In genomic region chr1:154178856-154179811, GRCh38 we compare ENCODE assay signal across 9 cellular contexts. TPM values are rescaled to one million over a fixed set of nuclear protein-coding genes. Genes with fewer than 3 reads are reported as not detected.
DNase-seq lines count a peak whose midpoint lies in the region; ATAC-seq and TF ChIP-seq lines count a peak whose summit lies in the region.
"Had no signal": no experiment of that assay in that cellular context is flagged by ENCODE, and none has a peak within 500 bp of the region (broad histone marks: within the 10 kb centered on the region; RNA-seq: fewer than 3 reads in every experiment).

No MANE protein-coding gene starts in this region.

- POLR2A ChIA-PET in SK-N-SH (lab: Yijun Ruan, JAX) (interaction anchor here (2.1 kb wide), 1 partner anchor 188 kb away, joined by 9 read pairs; the partner anchor contains the start of gene RPS27), activated B cell treated with CpG ODN at 0.5 μM for 24 hours (lab: Charles Lee) (interaction anchor here (0.6 to 2.5 kb wide), 6 partner anchors 12 to 395 kb away, joined by 3 to 31 read pairs (median 4); partner anchors contain the start of genes RPS27 and UBAP2L)

- H3K9me3 ChIP-seq in SK-N-SH (no peaks in the 10 kb centered on the region), thyroid gland (no peaks in the 10 kb centered on the region)

- DNase-seq in SK-N-SH (no peak), activated B cell treated with CpG ODN at 0.5 μM for 24 hours (no peak), glutamatergic neuron (no peak), thyroid gland (no peak), kidney glomerular epithelial cell (lab: John Stamatoyannopoulos, UW) (no peak)
- DNase-seq in stimulated activated effector memory CD8-positive, alpha-beta T cell treated with anti-CD3 and anti-CD28 coated beads, Interleukin-12 subunit alpha, Interleukin-12 subunit beta, amount 100 ng/mL, for 72 hours (ENCODE audit: low spot score in 2 of 2), result no peak
- DNase-seq: 8988T had no signal

- no peaks in the 10 kb centered on the region for H3K27me3 ChIP-seq in SK-N-SH (ENCODE audit: insufficient read depth)
- no peaks in the 10 kb centered on the region for H3K27me3 ChIP-seq in thyroid gland

- H3K36me3 ChIP-seq in SK-N-SH (replicated peaks in 1 of 2; ENCODE audit: control insufficient read depth in 1 of 2, insufficient read depth in 2 of 2, low read length in 1 of 2) (peaks cover 31 to 47% of the 10 kb centered on the region in 2 experiments), thyroid gland (peaks cover 5 to 7% of the 10 kb centered on the region in 2 donors)

- H3K27ac ChIP-seq in SK-N-SH (ENCODE audit: low read depth in 2 of 2, low read length in 1 of 2) (peak overlapping the region in 1 of 2 experiments; percentile 3; a peak in 2 of 4 replicates), thyroid gland (peak overlapping the region in 1 of 3 donors; percentile 30)

- H3F3A ChIP-seq in SK-N-SH (replicated peaks; ENCODE audit: insufficient read depth), result peaks cover 9% of the 10 kb centered on the region

- H4K20me1 ChIP-seq in SK-N-SH (ENCODE audit: insufficient read depth), result peaks cover 80% of the 10 kb centered on the region

- TF ChIP-seq CTCF in SK-N-SH (IDR thresholded peaks at IDR 0.05) (no peak), activated B cell treated with CpG ODN at 0.5 μM for 24 hours (IDR thresholded peaks at IDR 0.05) (no peak), glutamatergic neuron (IDR thresholded peaks at IDR 0.05; ENCODE audit: partially characterized antibody, unreplicated experiment) (no peak), thyroid gland (IDR thresholded peaks at IDR 0.05) (no peak)

- H3K4me3 Mint-ChIP-seq in activated B cell treated with CpG ODN at 0.5 μM for 24 hours (peak overlapping the region; percentile 100), glutamatergic neuron (ENCODE audit: unreplicated experiment) (peak overlapping the region; percentile 75)
- H3K4me3 Mint-ChIP-seq in stimulated activated effector memory CD8-positive, alpha-beta T cell treated with anti-CD3 and anti-CD28 coated beads, Interleukin-12 subunit alpha, Interleukin-12 subunit beta, amount 100 ng/mL, for 72 hours, result peak overlapping the region; percentile 93

- CTCF ChIA-PET in SK-N-SH (lab: Yijun Ruan, JAX), result interaction anchor here (0.7 kb wide), 1 partner anchor 93 kb away, joined by 3 read pairs; the partner anchor contains the start of gene HAX1
- CTCF ChIA-PET in activated B cell treated with CpG ODN at 0.5 μM for 24 hours (lab: Charles Lee), result interaction anchor here (1.8 kb wide), 1 partner anchor 93 kb away, joined by 7 read pairs; the partner anchor contains the start of gene HAX1

- no peak for TF ChIP-seq EP300 in SK-N-SH (IDR thresholded peaks at IDR 0.05; ENCODE audit: borderline replicate concordance in 1 of 2, low read depth in 1 of 2, low read length in 1 of 2)

- H3K9ac ChIP-seq in SK-N-SH, result no peak overlapping the region

- H3K27ac Mint-ChIP-seq in activated B cell treated with CpG ODN at 0.5 μM for 24 hours (peak overlapping the region; percentile 94), glutamatergic neuron (ENCODE audit: unreplicated experiment) (peak overlapping the region; percentile 17)
- H3K27ac Mint-ChIP-seq in stimulated activated effector memory CD8-positive, alpha-beta T cell treated with anti-CD3 and anti-CD28 coated beads, Interleukin-12 subunit alpha, Interleukin-12 subunit beta, amount 100 ng/mL, for 72 hours, result peak overlapping the region; percentile 94

- intact Hi-C loops in activated B cell treated with CpG ODN at 0.5 μM for 24 hours (cut with micrococcal nuclease) (no loop called here), thyroid gland (cut with DNase I) (no loop called here)

- no peak for TF ChIP-seq POLR2A in thyroid gland (IDR thresholded peaks at IDR 0.05)

- H3K27me3 Mint-ChIP-seq in activated B cell treated with CpG ODN at 0.5 μM for 24 hours, result no peaks in the 10 kb centered on the region
- H3K27me3 Mint-ChIP-seq in glutamatergic neuron (ENCODE audit: unreplicated experiment), result peaks cover 10% of the 10 kb centered on the region

- H3K4me3 ChIP-seq in SK-N-SH (ENCODE audit: low read depth in 2 of 2, low read length in 1 of 2) (peak overlapping the region in 1 of 2 experiments; percentile 14; a peak in 1 of 4 replicates), thyroid gland (replicated peaks in 1 of 3) (no peak overlapping the region)

- WGBS in SK-N-SH (ENCODE audit: low lambda C conversion rate), result 84% methylated on average over 10 of the region's 10 CpGs
- WGBS in thyroid gland, 2 donors, result 71 to 72% methylated on average over 10 of the region's 10 CpGs

- TF ChIP-seq RAD21 in SK-N-SH (IDR thresholded peaks at IDR 0.05; ENCODE audit: low read length), result no peak

- H2AFZ ChIP-seq in SK-N-SH (ENCODE audit: low read depth), result no peak overlapping the region

- H3K9me2 ChIP-seq in SK-N-SH, result no peaks in the 10 kb centered on the region

- peak overlapping the region; percentile 60 for H3K4me2 ChIP-seq in SK-N-SH

- H3K9me3 Mint-ChIP-seq in activated B cell treated with CpG ODN at 0.5 μM for 24 hours (no peaks in the 10 kb centered on the region), glutamatergic neuron (ENCODE audit: unreplicated experiment) (peaks cover 4% of the 10 kb centered on the region)
- no peaks in the 10 kb centered on the region for H3K9me3 Mint-ChIP-seq in stimulated activated effector memory CD8-positive, alpha-beta T cell treated with anti-CD3 and anti-CD28 coated beads, Interleukin-12 subunit alpha, Interleukin-12 subunit beta, amount 100 ng/mL, for 72 hours

- H3K4me1 ChIP-seq in SK-N-SH (ENCODE audit: control insufficient read depth in 1 of 2, insufficient read depth in 2 of 2, low read depth in 1 of 2, low read length in 1 of 2) (peaks cover 30 to 45% of the 10 kb centered on the region in 2 experiments; a peak in 3 of 4 replicates), thyroid gland (peaks cover 37 to 51% of the 10 kb centered on the region in 2 donors)

- ATAC-seq in SK-N-SH treated with all-trans-retinoic acid at 6 μM for 48 hours (no peak), activated B cell treated with CpG ODN at 0.5 μM for 24 hours (ENCODE audit: low read depth) (no peak), HG03175 (IDR thresholded peaks at IDR 0.05; ENCODE audit: unreplicated experiment) (no peak)
- no peak for ATAC-seq in stimulated activated effector memory CD8-positive, alpha-beta T cell treated with anti-CD3 and anti-CD28 coated beads, Interleukin-12 subunit alpha, Interleukin-12 subunit beta, amount 100 ng/mL, for 72 hours

- peaks cover 58% of the 10 kb centered on the region for H3K36me3 Mint-ChIP-seq in activated B cell treated with CpG ODN at 0.5 μM for 24 hours (ENCODE audit: low read depth)
- no peaks in the 10 kb centered on the region for H3K36me3 Mint-ChIP-seq in glutamatergic neuron (ENCODE audit: unreplicated experiment)
- peaks cover 95% of the 10 kb centered on the region for H3K36me3 Mint-ChIP-seq in stimulated activated effector memory CD8-positive, alpha-beta T cell treated with anti-CD3 and anti-CD28 coated beads, Interleukin-12 subunit alpha, Interleukin-12 subunit beta, amount 100 ng/mL, for 72 hours

- peaks cover 81% of the 10 kb centered on the region for H3K4me1 Mint-ChIP-seq in activated B cell treated with CpG ODN at 0.5 μM for 24 hours
- H3K4me1 Mint-ChIP-seq in glutamatergic neuron (ENCODE audit: low read depth, unreplicated experiment), result peaks cover 38% of the 10 kb centered on the region
- H3K4me1 Mint-ChIP-seq in stimulated activated effector memory CD8-positive, alpha-beta T cell treated with anti-CD3 and anti-CD28 coated beads, Interleukin-12 subunit alpha, Interleukin-12 subunit beta, amount 100 ng/mL, for 72 hours, result peaks cover 77% of the 10 kb centered on the region

- H3K79me2 ChIP-seq in SK-N-SH (ENCODE audit: insufficient read depth), result peaks cover 88% of the 10 kb centered on the region

TF ChIP-seq in SK-N-SH, 30 proteins besides CTCF, POLR2A, EP300 and RAD21 (continues in another document):
- TF ChIP-seq SMC3 (IDR thresholded peaks at IDR 0.05; ENCODE audit: low read depth, low read length), result no peak
- no peak for TF ChIP-seq NFIC (IDR thresholded peaks at IDR 0.05; ENCODE audit: borderline replicate concordance)
- no peak for TF ChIP-seq ELF1 (IDR thresholded peaks at IDR 0.05)
- TF ChIP-seq RXRA (IDR thresholded peaks at IDR 0.05; ENCODE audit: borderline replicate concordance, low read depth), result no peak
- TF ChIP-seq EZH2phosphoT487 (IDR thresholded peaks at IDR 0.05; ENCODE audit: borderline replicate concordance, low read depth), result no peak
- TF ChIP-seq RFX5 (IDR thresholded peaks at IDR 0.05; ENCODE audit: low read length), result no peak

TF ChIP-seq in SK-N-SH treated with all-trans-retinoic acid at 6 μM for 48 hours, 23 proteins besides CTCF, POLR2A, EP300 and RAD21 (continues in another document):
- TF ChIP-seq ESRRG (CRISPR knock-in tag; IDR thresholded peaks at IDR 0.05) (no peak), ISL1 (CRISPR knock-in tag; IDR thresholded peaks at IDR 0.05) (no peak), SNAI2 (CRISPR knock-in tag; IDR thresholded peaks at IDR 0.05) (no peak), ZFP3 (CRISPR knock-in tag; IDR thresholded peaks at IDR 0.05) (no peak), BACH2 (CRISPR knock-in tag; IDR thresholded peaks at IDR 0.05; ENCODE audit: borderline replicate concordance) (no peak), ZNF565 (CRISPR knock-in tag; conservative IDR thresholded peaks at IDR 0.05; ENCODE audit: low read depth) (no peak)

RNA-seq across cellular contexts. Expression of gene TPM3, which starts 12.8 kb away (rescaled TPM):
- 324 and 359 TPM in 2 replicates for polyA plus RNA-seq in SK-N-SH (2012; rRNA removed)
- 391 and 506 TPM in 2 replicates for polyA plus RNA-seq in SK-N-SH (2012; cell fraction: cytosol; rRNA removed)
- polyA plus RNA-seq in SK-N-SH (2012; cell fraction: nucleus; rRNA removed), result 163 and 260 TPM in 2 replicates
- total RNA-seq in activated B cell treated with CpG ODN at 0.5 μM for 24 hours (466 and 509 TPM in 2 replicates), glutamatergic neuron (ENCODE audit: unreplicated experiment) (392 TPM), thyroid gland (100 to 1,000 TPM; 227 to 352 (median 298) TPM)

RNA-seq across cellular contexts. Expression of gene NUP210L, which starts 24.3 kb away (rescaled TPM):
- polyA plus RNA-seq in SK-N-SH (2012; rRNA removed), result not detected in 2 replicates
- not detected in 2 replicates for polyA plus RNA-seq in SK-N-SH (2012; cell fraction: cytosol; rRNA removed)
- 0.02 TPM in 1 of 2 replicates, not detected in the other for polyA plus RNA-seq in SK-N-SH (2012; cell fraction: nucleus; rRNA removed)
- 0.22 and 0.27 TPM in 2 replicates for total RNA-seq in activated B cell treated with CpG ODN at 0.5 μM for 24 hours
- total RNA-seq in glutamatergic neuron (ENCODE audit: unreplicated experiment), result 0.10 TPM
- under 1 TPM in 3 of 4 donors, not detected in 1; 0.13 to 0.38 (median 0.22) TPM for total RNA-seq in thyroid gland

RNA-seq across cellular contexts. Expression of gene CFAP141, which starts 27.0 kb away (rescaled TPM):
- not detected in 2 replicates for polyA plus RNA-seq in SK-N-SH (2012; rRNA removed)
- polyA plus RNA-seq in SK-N-SH (2012; cell fraction: cytosol; rRNA removed), result not detected in 2 replicates
- not detected in 2 replicates for polyA plus RNA-seq in SK-N-SH (2012; cell fraction: nucleus; rRNA removed)
- total RNA-seq in activated B cell treated with CpG ODN at 0.5 μM for 24 hours, result not detected in 2 replicates
- not detected for total RNA-seq in glutamatergic neuron (ENCODE audit: unreplicated experiment)
- total RNA-seq in thyroid gland, result not detected

RNA-seq across cellular contexts. Expression of gene UBAP2L, which starts 41.6 kb away (rescaled TPM):
- 146 and 161 TPM in 2 replicates for polyA plus RNA-seq in SK-N-SH (2012; rRNA removed)
- polyA plus RNA-seq in SK-N-SH (2012; cell fraction: cytosol; rRNA removed), result 111 and 115 TPM in 2 replicates
- polyA plus RNA-seq in SK-N-SH (2012; cell fraction: nucleus; rRNA removed), result 191 and 357 TPM in 2 replicates
- total RNA-seq in activated B cell treated with CpG ODN at 0.5 μM for 24 hours (209 and 234 TPM in 2 replicates), glutamatergic neuron (ENCODE audit: unreplicated experiment) (259 TPM), thyroid gland (100 to 1,000 TPM in 2 of 4 donors, 10 to 100 TPM in 2; 57.8 to 102 (median 88.8) TPM)

Comparison
In these comparisons a context has a peak if more than half of its experiments do, and no peak if none do; other contexts are left out.
1. H3K27ac Mint-ChIP-seq: peak in every context shown above with its lines; median percentile 94 in activated B cell treated with CpG ODN at 0.5 μM for 24 hours; 94 in stimulated activated effector memory CD8-positive, alpha-beta T cell treated with anti-CD3 and anti-CD28 coated beads, Interleukin-12 subunit alpha, Interleukin-12 subunit beta, amount 100 ng/mL, for 72 hours; 17 in glutamatergic neuron.